2 cellular contexts compared by ENCODE assay signal in genomic region chr16:8713635-8714097, GRCh38.
TF ChIP-seq lines count a peak whose summit lies in the region.

No MANE protein-coding gene starts in this region.

TF ChIP-seq in H1, 55 proteins besides CTCF, POLR2A, EP300 and RAD21 (continued from another document):
- TF ChIP-seq SUZ12 (IDR thresholded peaks at IDR 0.05; ENCODE audit: low read length), result no peak
- TF ChIP-seq BCL11A (IDR thresholded peaks at IDR 0.05; ENCODE audit: low read depth in 2 of 2, low read length in 2 of 2), result no peak
- TF ChIP-seq SRF (IDR thresholded peaks at IDR 0.05; ENCODE audit: low read depth, low read length), result no peak
- TF ChIP-seq EZH2 (IDR thresholded peaks at IDR 0.05; ENCODE audit: low read depth, low read length, severe bottlenecking), result no peak
- no peak for TF ChIP-seq KDM4A (IDR thresholded peaks at IDR 0.05; ENCODE audit: low read depth, low read length, severe bottlenecking)
- no peak for TF ChIP-seq ATF2 (IDR thresholded peaks at IDR 0.05; ENCODE audit: low read length)
- TF ChIP-seq RXRA (IDR thresholded peaks at IDR 0.05; ENCODE audit: insufficient read depth, low read depth, low read length), result no peak
- no peak for TF ChIP-seq E2F6 (IDR thresholded peaks at IDR 0.05)
- no peak for TF ChIP-seq MAFK (IDR thresholded peaks at IDR 0.05; ENCODE audit: low read depth, low read length)
- TF ChIP-seq CBX5 (IDR thresholded peaks at IDR 0.05; ENCODE audit: low read depth, low read length), result no peak
- TF ChIP-seq JUND (IDR thresholded peaks at IDR 0.05; ENCODE audit: low read length), result no peak

TF ChIP-seq in neural cell, 6 proteins besides CTCF, POLR2A, EP300 and RAD21 (continued from another document):
- TF ChIP-seq REST (IDR thresholded peaks at IDR 0.05; ENCODE audit: borderline replicate concordance), result no peak
- no peak for TF ChIP-seq EZH2 (IDR thresholded peaks at IDR 0.05; ENCODE audit: borderline replicate concordance, insufficient read depth, low read length, poor library complexity, severe bottlenecking)
- peak; percentile 35 for TF ChIP-seq MXI1 (conservative IDR thresholded peaks at IDR 0.05; ENCODE audit: poor library complexity, severe bottlenecking)
- peak; percentile 33 for TF ChIP-seq SMC3 (conservative IDR thresholded peaks at IDR 0.05; ENCODE audit: poor library complexity)
- peak; percentile 61 for TF ChIP-seq POLR2AphosphoS5 (IDR thresholded peaks at IDR 0.05)
TF ChIP-seq in neural cell: peak in this region for 3.
